ENCODE assay signal across 1 cellular context in genomic region chr6:37257634-37258404, GRCh38.
TF ChIP-seq lines count a peak whose summit lies in the region.

Gene TBC1D22B (plus strand): TSS chr6:37257772. CDS start chr6:37257918, 146 bp downstream.
Gene TMEM217 (minus strand): TSS chr6:37258144. CDS start chr6:37219030, 39,114 bp downstream.

TF ChIP-seq in GM12878, 131 proteins besides CTCF, POLR2A, EP300 and RAD21 (continued from another document):
- TF ChIP-seq, protein P1, sequence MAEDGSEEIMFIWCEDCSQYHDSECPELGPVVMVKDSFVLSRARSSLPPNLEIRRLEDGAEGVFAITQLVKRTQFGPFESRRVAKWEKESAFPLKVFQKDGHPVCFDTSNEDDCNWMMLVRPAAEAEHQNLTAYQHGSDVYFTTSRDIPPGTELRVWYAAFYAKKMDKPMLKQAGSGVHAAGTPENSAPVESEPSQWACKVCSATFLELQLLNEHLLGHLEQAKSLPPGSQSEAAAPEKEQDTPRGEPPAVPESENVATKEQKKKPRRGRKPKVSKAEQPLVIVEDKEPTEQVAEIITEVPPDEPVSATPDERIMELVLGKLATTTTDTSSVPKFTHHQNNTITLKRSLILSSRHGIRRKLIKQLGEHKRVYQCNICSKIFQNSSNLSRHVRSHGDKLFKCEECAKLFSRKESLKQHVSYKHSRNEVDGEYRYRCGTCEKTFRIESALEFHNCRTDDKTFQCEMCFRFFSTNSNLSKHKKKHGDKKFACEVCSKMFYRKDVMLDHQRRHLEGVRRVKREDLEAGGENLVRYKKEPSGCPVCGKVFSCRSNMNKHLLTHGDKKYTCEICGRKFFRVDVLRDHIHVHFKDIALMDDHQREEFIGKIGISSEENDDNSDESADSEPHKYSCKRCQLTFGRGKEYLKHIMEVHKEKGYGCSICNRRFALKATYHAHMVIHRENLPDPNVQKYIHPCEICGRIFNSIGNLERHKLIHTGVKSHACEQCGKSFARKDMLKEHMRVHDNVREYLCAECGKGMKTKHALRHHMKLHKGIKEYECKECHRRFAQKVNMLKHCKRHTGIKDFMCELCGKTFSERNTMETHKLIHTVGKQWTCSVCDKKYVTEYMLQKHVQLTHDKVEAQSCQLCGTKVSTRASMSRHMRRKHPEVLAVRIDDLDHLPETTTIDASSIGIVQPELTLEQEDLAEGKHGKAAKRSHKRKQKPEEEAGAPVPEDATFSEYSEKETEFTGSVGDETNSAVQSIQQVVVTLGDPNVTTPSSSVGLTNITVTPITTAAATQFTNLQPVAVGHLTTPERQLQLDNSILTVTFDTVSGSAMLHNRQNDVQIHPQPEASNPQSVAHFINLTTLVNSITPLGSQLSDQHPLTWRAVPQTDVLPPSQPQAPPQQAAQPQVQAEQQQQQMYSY (CRISPR knock-in tag; IDR thresholded peaks at IDR 0.05), result no peak
- TF ChIP-seq, protein P2, sequence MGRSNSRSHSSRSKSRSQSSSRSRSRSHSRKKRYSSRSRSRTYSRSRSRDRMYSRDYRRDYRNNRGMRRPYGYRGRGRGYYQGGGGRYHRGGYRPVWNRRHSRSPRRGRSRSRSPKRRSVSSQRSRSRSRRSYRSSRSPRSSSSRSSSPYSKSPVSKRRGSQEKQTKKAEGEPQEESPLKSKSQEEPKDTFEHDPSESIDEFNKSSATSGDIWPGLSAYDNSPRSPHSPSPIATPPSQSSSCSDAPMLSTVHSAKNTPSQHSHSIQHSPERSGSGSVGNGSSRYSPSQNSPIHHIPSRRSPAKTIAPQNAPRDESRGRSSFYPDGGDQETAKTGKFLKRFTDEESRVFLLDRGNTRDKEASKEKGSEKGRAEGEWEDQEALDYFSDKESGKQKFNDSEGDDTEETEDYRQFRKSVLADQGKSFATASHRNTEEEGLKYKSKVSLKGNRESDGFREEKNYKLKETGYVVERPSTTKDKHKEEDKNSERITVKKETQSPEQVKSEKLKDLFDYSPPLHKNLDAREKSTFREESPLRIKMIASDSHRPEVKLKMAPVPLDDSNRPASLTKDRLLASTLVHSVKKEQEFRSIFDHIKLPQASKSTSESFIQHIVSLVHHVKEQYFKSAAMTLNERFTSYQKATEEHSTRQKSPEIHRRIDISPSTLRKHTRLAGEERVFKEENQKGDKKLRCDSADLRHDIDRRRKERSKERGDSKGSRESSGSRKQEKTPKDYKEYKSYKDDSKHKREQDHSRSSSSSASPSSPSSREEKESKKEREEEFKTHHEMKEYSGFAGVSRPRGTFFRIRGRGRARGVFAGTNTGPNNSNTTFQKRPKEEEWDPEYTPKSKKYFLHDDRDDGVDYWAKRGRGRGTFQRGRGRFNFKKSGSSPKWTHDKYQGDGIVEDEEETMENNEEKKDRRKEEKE (IDR thresholded peaks at IDR 0.05), result no peak
- TF ChIP-seq CBX3 (IDR thresholded peaks at IDR 0.05; ENCODE audit: borderline replicate concordance, low read depth) (no peak), SMAD1 (IDR thresholded peaks at IDR 0.05; ENCODE audit: low read depth, partially characterized antibody) (no peak), NBN (IDR thresholded peaks at IDR 0.05) (peak; percentile 69), RFX5 (IDR thresholded peaks at IDR 0.05; ENCODE audit: low read depth, low read length) (peak; percentile 74), TARDBP (IDR thresholded peaks at IDR 0.05; ENCODE audit: borderline replicate concordance) (peak; percentile 39; the same call in 1 of the 2 replicates), HDAC6 (IDR thresholded peaks at IDR 0.05; ENCODE audit: unreplicated experiment) (no peak), IKZF1 (conservative IDR thresholded peaks at IDR 0.05) (peak; percentile 88), MAX (IDR thresholded peaks at IDR 0.05; ENCODE audit: low read depth, low read length) (peak; percentile 26; the same call in 1 of the 2 replicates), ZZZ3 (IDR thresholded peaks at IDR 0.05; ENCODE audit: control insufficient read depth, insufficient read length, low read depth) (no peak), HDGF (IDR thresholded peaks at IDR 0.05) (no peak), SMARCA5 (IDR thresholded peaks at IDR 0.05) (peak; percentile 59), CBFB (IDR thresholded peaks at IDR 0.05; ENCODE audit: low read depth) (peak; percentile 60; the same call in 1 of the 2 replicates), CHD2 (IDR thresholded peaks at IDR 0.05; ENCODE audit: borderline replicate concordance, low read depth, low read length) (peak; percentile 95), CHD1 (IDR thresholded peaks at IDR 0.05; ENCODE audit: low read depth, low read length) (no peak), STAT3 (IDR thresholded peaks at IDR 0.05; ENCODE audit: low read depth, low read length) (no peak), ASH2L (IDR thresholded peaks at IDR 0.05; ENCODE audit: borderline replicate concordance, low read depth) (no peak), YBX1 (IDR thresholded peaks at IDR 0.05) (no peak), PAX5 (IDR thresholded peaks at IDR 0.05; ENCODE audit: borderline replicate concordance, low read depth, low read length) (peak; percentile 27; the same call in 1 of the 2 replicates), ZSCAN29 (IDR thresholded peaks at IDR 0.05) (no peak), WRNIP1 (IDR thresholded peaks at IDR 0.05; ENCODE audit: borderline replicate concordance, low read depth, low read length) (no peak), NR2C2 (IDR thresholded peaks at IDR 0.05; ENCODE audit: borderline replicate concordance, control insufficient read depth, insufficient read length, low read depth) (no peak), FOS (IDR thresholded peaks at IDR 0.05; ENCODE audit: borderline replicate concordance, extremely low read depth, insufficient read length) (peak; percentile 58), POLR2AphosphoS2 (IDR thresholded peaks at IDR 0.05; ENCODE audit: low read depth, low read length) (peak; percentile 30; the same call in 1 of the 2 replicates), ZNF24 (IDR thresholded peaks at IDR 0.05) (no peak), KLF5 (IDR thresholded peaks at IDR 0.05; ENCODE audit: partially characterized antibody) (peak; percentile 6), SIX5 (IDR thresholded peaks at IDR 0.05; ENCODE audit: low read depth, low read length, severe bottlenecking) (peak; percentile 76), TBL1XR1 (IDR thresholded peaks at IDR 0.05; ENCODE audit: low read depth, low read length) (0 out of 2 replicates have a peak, but pooled peaks have one; percentile 38), NR2F1 (conservative IDR thresholded peaks at IDR 0.05) (peak; percentile 70)
- TF ChIP-seq, protein P3, sequence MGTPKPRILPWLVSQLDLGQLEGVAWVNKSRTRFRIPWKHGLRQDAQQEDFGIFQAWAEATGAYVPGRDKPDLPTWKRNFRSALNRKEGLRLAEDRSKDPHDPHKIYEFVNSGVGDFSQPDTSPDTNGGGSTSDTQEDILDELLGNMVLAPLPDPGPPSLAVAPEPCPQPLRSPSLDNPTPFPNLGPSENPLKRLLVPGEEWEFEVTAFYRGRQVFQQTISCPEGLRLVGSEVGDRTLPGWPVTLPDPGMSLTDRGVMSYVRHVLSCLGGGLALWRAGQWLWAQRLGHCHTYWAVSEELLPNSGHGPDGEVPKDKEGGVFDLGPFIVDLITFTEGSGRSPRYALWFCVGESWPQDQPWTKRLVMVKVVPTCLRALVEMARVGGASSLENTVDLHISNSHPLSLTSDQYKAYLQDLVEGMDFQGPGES (IDR thresholded peaks at IDR 0.05), result peak; percentile 76
- TF ChIP-seq, protein P4, sequence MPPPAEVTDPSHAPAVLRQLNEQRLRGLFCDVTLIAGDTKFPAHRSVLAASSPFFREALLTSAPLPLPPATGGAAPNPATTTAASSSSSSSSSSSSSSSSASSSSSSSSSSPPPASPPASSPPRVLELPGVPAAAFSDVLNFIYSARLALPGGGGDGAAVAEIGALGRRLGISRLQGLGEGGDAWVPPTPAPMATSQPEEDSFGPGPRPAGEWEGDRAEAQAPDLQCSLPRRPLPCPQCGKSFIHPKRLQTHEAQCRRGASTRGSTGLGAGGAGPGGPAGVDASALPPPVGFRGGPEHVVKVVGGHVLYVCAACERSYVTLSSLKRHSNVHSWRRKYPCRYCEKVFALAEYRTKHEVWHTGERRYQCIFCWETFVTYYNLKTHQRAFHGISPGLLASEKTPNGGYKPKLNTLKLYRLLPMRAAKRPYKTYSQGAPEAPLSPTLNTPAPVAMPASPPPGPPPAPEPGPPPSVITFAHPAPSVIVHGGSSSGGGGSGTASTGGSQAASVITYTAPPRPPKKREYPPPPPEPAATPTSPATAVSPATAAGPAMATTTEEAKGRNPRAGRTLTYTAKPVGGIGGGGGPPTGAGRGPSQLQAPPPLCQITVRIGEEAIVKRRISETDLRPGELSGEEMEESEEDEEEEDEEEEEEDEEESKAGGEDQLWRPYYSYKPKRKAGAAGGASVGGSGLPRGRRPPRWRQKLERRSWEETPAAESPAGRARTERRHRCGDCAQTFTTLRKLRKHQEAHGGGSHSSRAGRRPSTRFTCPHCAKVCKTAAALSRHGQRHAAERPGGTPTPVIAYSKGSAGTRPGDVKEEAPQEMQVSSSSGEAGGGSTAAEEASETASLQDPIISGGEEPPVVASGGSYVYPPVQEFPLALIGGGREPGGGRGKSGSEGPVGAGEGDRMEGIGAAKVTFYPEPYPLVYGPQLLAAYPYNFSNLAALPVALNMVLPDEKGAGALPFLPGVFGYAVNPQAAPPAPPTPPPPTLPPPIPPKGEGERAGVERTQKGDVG (CRISPR knock-in tag; IDR thresholded peaks at IDR 0.05), result no peak
- TF ChIP-seq, protein P5, sequence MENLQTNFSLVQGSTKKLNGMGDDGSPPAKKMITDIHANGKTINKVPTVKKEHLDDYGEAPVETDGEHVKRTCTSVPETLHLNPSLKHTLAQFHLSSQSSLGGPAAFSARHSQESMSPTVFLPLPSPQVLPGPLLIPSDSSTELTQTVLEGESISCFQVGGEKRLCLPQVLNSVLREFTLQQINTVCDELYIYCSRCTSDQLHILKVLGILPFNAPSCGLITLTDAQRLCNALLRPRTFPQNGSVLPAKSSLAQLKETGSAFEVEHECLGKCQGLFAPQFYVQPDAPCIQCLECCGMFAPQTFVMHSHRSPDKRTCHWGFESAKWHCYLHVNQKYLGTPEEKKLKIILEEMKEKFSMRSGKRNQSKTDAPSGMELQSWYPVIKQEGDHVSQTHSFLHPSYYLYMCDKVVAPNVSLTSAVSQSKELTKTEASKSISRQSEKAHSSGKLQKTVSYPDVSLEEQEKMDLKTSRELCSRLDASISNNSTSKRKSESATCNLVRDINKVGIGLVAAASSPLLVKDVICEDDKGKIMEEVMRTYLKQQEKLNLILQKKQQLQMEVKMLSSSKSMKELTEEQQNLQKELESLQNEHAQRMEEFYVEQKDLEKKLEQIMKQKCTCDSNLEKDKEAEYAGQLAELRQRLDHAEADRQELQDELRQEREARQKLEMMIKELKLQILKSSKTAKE (IDR thresholded peaks at IDR 0.05; ENCODE audit: low read depth, poor library complexity, severe bottlenecking), result no peak
- TF ChIP-seq, protein P6, sequence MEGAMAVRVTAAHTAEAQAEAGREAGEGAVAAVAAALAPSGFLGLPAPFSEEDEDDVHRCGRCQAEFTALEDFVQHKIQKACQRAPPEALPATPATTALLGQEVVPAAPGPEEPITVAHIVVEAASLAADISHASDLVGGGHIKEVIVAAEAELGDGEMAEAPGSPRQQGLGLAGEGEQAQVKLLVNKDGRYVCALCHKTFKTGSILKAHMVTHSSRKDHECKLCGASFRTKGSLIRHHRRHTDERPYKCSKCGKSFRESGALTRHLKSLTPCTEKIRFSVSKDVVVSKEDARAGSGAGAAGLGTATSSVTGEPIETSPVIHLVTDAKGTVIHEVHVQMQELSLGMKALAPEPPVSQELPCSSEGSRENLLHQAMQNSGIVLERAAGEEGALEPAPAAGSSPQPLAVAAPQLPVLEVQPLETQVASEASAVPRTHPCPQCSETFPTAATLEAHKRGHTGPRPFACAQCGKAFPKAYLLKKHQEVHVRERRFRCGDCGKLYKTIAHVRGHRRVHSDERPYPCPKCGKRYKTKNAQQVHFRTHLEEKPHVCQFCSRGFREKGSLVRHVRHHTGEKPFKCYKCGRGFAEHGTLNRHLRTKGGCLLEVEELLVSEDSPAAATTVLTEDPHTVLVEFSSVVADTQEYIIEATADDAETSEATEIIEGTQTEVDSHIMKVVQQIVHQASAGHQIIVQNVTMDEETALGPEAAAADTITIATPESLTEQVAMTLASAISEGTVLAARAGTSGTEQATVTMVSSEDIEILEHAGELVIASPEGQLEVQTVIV (IDR thresholded peaks at IDR 0.05; ENCODE audit: borderline replicate concordance, partially characterized antibody), result no peak
